ENCODE assay signal across 24 cellular contexts in genomic region chr14:61351457-61351856, GRCh38. TPM values are rescaled to one million over a fixed set of nuclear protein-coding genes. Genes with fewer than 3 reads are reported as not detected.
DNase-seq lines count a peak whose midpoint lies in the region; FAIRE-seq and TF ChIP-seq lines count a peak whose summit lies in the region.
"Had no signal": no experiment of that assay in that cellular context is flagged by ENCODE, and none has a peak within 500 bp of the region (broad histone marks: within the 10 kb centered on the region; RNA-seq: fewer than 3 reads in every experiment).

No MANE protein-coding gene starts in this region.

- H3K4me3 ChIP-seq in endodermal cell (ENCODE audit: low read length), result no peak overlapping the region
- H3K4me3 ChIP-seq: prostate gland, sigmoid colon, SK-N-MC, stomach, transverse colon had no signal

- H3K36me3 ChIP-seq in endodermal cell (ENCODE audit: control insufficient read depth, insufficient read depth, low read length), result no peaks in the 10 kb centered on the region
- H3K36me3 ChIP-seq: neutrophil, prostate gland, sigmoid colon, stomach, transverse colon had no signal

- H3K27ac Mint-ChIP-seq in activated naive CD4-positive, alpha-beta T cell treated with anti-CD3 and anti-CD28 coated beads, Interleukin-2, amount 50 U/mL, for 24 hours, result peak overlapping the region; percentile 87
- peak overlapping the region; percentile 95 for H3K27ac Mint-ChIP-seq in activated CD4-positive, alpha-beta memory T cell treated with anti-CD3 and anti-CD28 coated beads, Interleukin-2, amount 10 ng/mL, durations not matched to agents 7 days and 5 days
- H3K27ac Mint-ChIP-seq in endodermal cell (peak overlapping the region; percentile 18), endothelial cell (ENCODE audit: unreplicated experiment) (no peak overlapping the region)
- H3K27ac Mint-ChIP-seq: WTC11 had no signal

- H3K36me3 Mint-ChIP-seq in activated naive CD4-positive, alpha-beta T cell treated with anti-CD3 and anti-CD28 coated beads, Interleukin-2, amount 50 U/mL, for 24 hours, result peaks cover 10% of the 10 kb centered on the region
- peaks cover 57% of the 10 kb centered on the region for H3K36me3 Mint-ChIP-seq in activated CD4-positive, alpha-beta memory T cell treated with anti-CD3 and anti-CD28 coated beads, Interleukin-2, amount 10 ng/mL, durations not matched to agents 7 days and 5 days (ENCODE audit: low read depth)
- H3K36me3 Mint-ChIP-seq in endodermal cell (ENCODE audit: low read depth) (no peaks in the 10 kb centered on the region), endothelial cell (ENCODE audit: low read depth, unreplicated experiment) (no peaks in the 10 kb centered on the region)
- H3K36me3 Mint-ChIP-seq: WTC11 had no signal

- H3K9me3 ChIP-seq in endodermal cell (ENCODE audit: control insufficient read depth, low read length), result no peaks in the 10 kb centered on the region
- H3K9me3 ChIP-seq: neutrophil, prostate gland, sigmoid colon, stomach, transverse colon had no signal

- no peak overlapping the region for H3K27ac ChIP-seq in endodermal cell (ENCODE audit: low read depth, low read length)
- H3K27ac ChIP-seq: epithelial cell of prostate, neutrophil, prostate gland, sigmoid colon, SK-N-MC, stomach had no signal

- no peaks in the 10 kb centered on the region for H3K27me3 ChIP-seq in endodermal cell (ENCODE audit: control insufficient read depth, insufficient read depth, low read length, poor library complexity, severe bottlenecking)
- H3K27me3 ChIP-seq: neutrophil, sigmoid colon, stomach, transverse colon had no signal

- WGBS in endodermal cell (ENCODE audit: insufficient coverage in 1 of 2, insufficient read length in 1 of 2), 2 experiments, result 96 to 97% methylated on average over 4 to 6 of the region's 6 CpGs

- peaks cover 98% of the 10 kb centered on the region for H3K4me1 Mint-ChIP-seq in activated naive CD4-positive, alpha-beta T cell treated with anti-CD3 and anti-CD28 coated beads, Interleukin-2, amount 50 U/mL, for 24 hours
- peaks cover 90% of the 10 kb centered on the region for H3K4me1 Mint-ChIP-seq in activated CD4-positive, alpha-beta memory T cell treated with anti-CD3 and anti-CD28 coated beads, Interleukin-2, amount 10 ng/mL, durations not matched to agents 7 days and 5 days
- peaks cover 15% of the 10 kb centered on the region for H3K4me1 Mint-ChIP-seq in endodermal cell
- H3K4me1 Mint-ChIP-seq in endothelial cell (ENCODE audit: unreplicated experiment), result peaks cover 47% of the 10 kb centered on the region

- H3K4me1 ChIP-seq in endodermal cell (ENCODE audit: control insufficient read depth, insufficient read depth, low read length), result no peaks in the 10 kb centered on the region
- H3K4me1 ChIP-seq: sigmoid colon, transverse colon had no signal

- TF ChIP-seq CTCF in endodermal cell (conservative IDR thresholded peaks at IDR 0.05) (no peak), endothelial cell (IDR thresholded peaks at IDR 0.05; ENCODE audit: unreplicated experiment) (no peak)

- H3K9ac ChIP-seq in endodermal cell (ENCODE audit: extremely low read depth, low read length, poor library complexity, severe bottlenecking), result no peak overlapping the region

- peak; percentile 73 for FAIRE-seq in urothelium cell line (lab: Jason Lieb, UNC)

- no peak for DNase-seq in activated naive CD4-positive, alpha-beta T cell treated with Interleukin-2 at 50 U/mL for 16 hours
- DNase-seq in activated CD4-positive, alpha-beta memory T cell treated with anti-CD3 and anti-CD28 coated beads, Interleukin-2, amount 10 ng/mL, durations not matched to agents 7 days and 5 days, result no peak
- DNase-seq in endodermal cell (no peak), urothelium cell line (ENCODE audit: low spot score) (no peak), NCI-H2227 treated with DMSO at 0.1 percent for 48 hours (lab: John Stamatoyannopoulos, UW) (no peak), endothelial cell (ENCODE audit: low spot score) (no peak), medulla oblongata (ENCODE audit: extremely low spot score) (no peak)
- DNase-seq: central memory CD4-positive, alpha-beta T cell; DMS53; head of caudate nucleus; mammary epithelial cell; NCI-H1105; NCI-H2081 treated with DMSO at 0.1 percent for 48 hours; NCI-H446 treated with DMSO at 0.1 percent for 48 hours; sigmoid colon; stomach; T1000; transverse colon had no signal

- no peaks in the 10 kb centered on the region for H3K27me3 Mint-ChIP-seq in activated naive CD4-positive, alpha-beta T cell treated with anti-CD3 and anti-CD28 coated beads, Interleukin-2, amount 50 U/mL, for 24 hours
- no peaks in the 10 kb centered on the region for H3K27me3 Mint-ChIP-seq in activated CD4-positive, alpha-beta memory T cell treated with anti-CD3 and anti-CD28 coated beads, Interleukin-2, amount 10 ng/mL, durations not matched to agents 7 days and 5 days
- H3K27me3 Mint-ChIP-seq in endodermal cell (ENCODE audit: insufficient read depth) (no peaks in the 10 kb centered on the region), endothelial cell (ENCODE audit: unreplicated experiment) (peaks cover 6% of the 10 kb centered on the region)

- POLR2A ChIA-PET in activated CD4-positive, alpha-beta memory T cell treated with anti-CD3 and anti-CD28 coated beads, Interleukin-2, amount 10 ng/mL, durations not matched to agents 7 days and 5 days (lab: Charles Lee), result interaction anchor here (1.0 to 12.2 kb wide), 8 partner anchors 9 to 344 kb away, joined by 3 to 246 read pairs (median 4); partner anchors contain the start of gene HIF1A

- peak overlapping the region; percentile 70 for H3K4me3 Mint-ChIP-seq in activated naive CD4-positive, alpha-beta T cell treated with anti-CD3 and anti-CD28 coated beads, Interleukin-2, amount 50 U/mL, for 24 hours
- H3K4me3 Mint-ChIP-seq in activated CD4-positive, alpha-beta memory T cell treated with anti-CD3 and anti-CD28 coated beads, Interleukin-2, amount 10 ng/mL, durations not matched to agents 7 days and 5 days, result peak overlapping the region; percentile 30
- no peak overlapping the region for H3K4me3 Mint-ChIP-seq in endodermal cell
- no peak overlapping the region for H3K4me3 Mint-ChIP-seq in endothelial cell (ENCODE audit: unreplicated experiment)
- H3K4me3 Mint-ChIP-seq: WTC11 had no signal

- no peaks in the 10 kb centered on the region for H3K9me3 Mint-ChIP-seq in activated naive CD4-positive, alpha-beta T cell treated with anti-CD3 and anti-CD28 coated beads, Interleukin-2, amount 50 U/mL, for 24 hours
- H3K9me3 Mint-ChIP-seq in activated CD4-positive, alpha-beta memory T cell treated with anti-CD3 and anti-CD28 coated beads, Interleukin-2, amount 10 ng/mL, durations not matched to agents 7 days and 5 days, result peaks cover 8% of the 10 kb centered on the region
- H3K9me3 Mint-ChIP-seq in endodermal cell, result no peaks in the 10 kb centered on the region
- H3K9me3 Mint-ChIP-seq in endothelial cell (ENCODE audit: unreplicated experiment), result no peaks in the 10 kb centered on the region
- H3K9me3 Mint-ChIP-seq: WTC11 had no signal

- CTCF ChIA-PET in activated CD4-positive, alpha-beta memory T cell treated with anti-CD3 and anti-CD28 coated beads, Interleukin-2, amount 10 ng/mL, durations not matched to agents 7 days and 5 days (lab: Charles Lee), result interaction anchor here (1.0 kb wide), 1 partner anchor 10 kb away, joined by 3 read pairs; no protein-coding TSS in a partner anchor

RNA-seq across cellular contexts. Expression of gene PRKCH, which starts 30.1 kb away (rescaled TPM):
- total RNA-seq in activated CD4-positive, alpha-beta memory T cell treated with anti-CD3 and anti-CD28 coated beads, Interleukin-2, amount 10 ng/mL, durations not matched to agents 7 days and 5 days, result 100 to 1,000 TPM; 186 to 195 TPM
- total RNA-seq in endodermal cell, result 1 to 10 TPM; 7.2 to 8.6 TPM
- 1.2 TPM for polyA plus RNA-seq in endodermal cell (2013, experiment 1 of 2)
- 1.4 TPM for polyA plus RNA-seq in endodermal cell (2013, experiment 2 of 2)
- total RNA-seq in endothelial cell (ENCODE audit: unreplicated experiment), result 42.5 TPM

Comparison
In these comparisons a context has a peak if more than half of its experiments do, and no peak if none do; other contexts are left out.
1. H3K4me3 Mint-ChIP-seq: peak in activated naive CD4-positive, alpha-beta T cell treated with anti-CD3 and anti-CD28 coated beads, Interleukin-2, amount 50 U/mL, for 24 hours (single experiment) and activated CD4-positive, alpha-beta memory T cell treated with anti-CD3 and anti-CD28 coated beads, Interleukin-2, amount 10 ng/mL, durations not matched to agents 7 days and 5 days (single experiment); none in endodermal cell (single experiment) and endothelial cell (single experiment).